Comparison of ENCODE assay signal across 10 cellular contexts in the genomic region with DNA sequence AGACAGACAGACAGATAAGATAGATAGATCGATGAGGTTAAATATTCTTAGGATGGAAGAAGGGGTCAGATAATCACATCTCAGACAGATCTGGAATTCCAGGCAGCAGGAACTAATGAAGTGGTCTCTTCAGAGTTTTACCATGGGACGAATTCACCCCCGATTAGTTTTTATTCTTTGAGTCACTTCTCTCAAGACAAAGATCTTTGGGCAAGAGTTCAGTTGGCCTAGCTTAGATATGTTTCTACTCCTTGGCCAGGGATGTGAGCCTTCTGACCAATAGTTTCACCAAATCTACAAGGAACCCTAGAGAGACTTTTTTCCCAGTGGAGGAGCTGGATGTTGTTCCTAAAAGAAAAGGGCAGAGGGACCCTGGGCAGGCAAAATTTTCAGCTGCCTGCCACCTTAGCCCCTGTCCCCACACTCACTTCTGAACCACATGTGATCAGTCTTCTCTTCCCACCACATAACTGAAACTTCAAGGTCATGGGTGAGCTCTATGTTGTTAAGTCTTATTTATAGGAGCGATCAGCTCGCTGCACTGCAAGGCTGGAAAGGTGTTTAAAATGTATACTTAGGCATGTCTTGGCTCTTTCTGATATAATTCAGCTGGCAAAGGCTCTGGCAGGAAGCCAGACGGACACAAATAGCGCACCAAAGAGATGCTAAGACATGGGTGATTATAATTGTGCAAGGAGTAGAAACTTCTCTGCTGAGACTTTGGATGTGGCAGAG.
DNase-seq lines count a peak whose midpoint lies in the region; ATAC-seq and TF ChIP-seq lines count a peak whose summit lies in the region.
"Had no signal": no experiment of that assay in that cellular context is flagged by ENCODE, and none has a peak within 500 bp of the region (broad histone marks: within the 10 kb centered on the region; RNA-seq: fewer than 3 reads in every experiment).

No MANE protein-coding gene starts in this region.

- in situ Hi-C loops in transverse colon (cut with MboI; ENCODE audit: low pct_ligation_motif_present in 1 of 4, low pct_unique_long_range_greater_than_20kb in 1 of 4, low sequenced_read_pairs in 3 of 4): no loop called here

- peak overlapping the region; percentile 44 for H3K27ac Mint-ChIP-seq in activated naive CD8-positive, alpha-beta T cell treated with anti-CD3 and anti-CD28 coated beads, Interleukin-2, amount 50 U/mL, for 24 hours
- no peak overlapping the region for H3K27ac Mint-ChIP-seq in activated naive CD8-positive, alpha-beta T cell treated with anti-CD3 and anti-CD28 coated beads for 36 hours

- POLR2A ChIA-PET in HEK293T (lab: Yijun Ruan, JAX): no interaction called here

- 53 to 71% methylated on average over 6 to 7 of the region's 7 CpGs for WGBS in transverse colon (ENCODE audit: low coverage in 1 of 2), 2 donors

- H3K4me1 ChIP-seq in transverse colon: peaks cover 6 to 59% (median 28%) of the 10 kb centered on the region in 4 donors
- H3K4me1 ChIP-seq: pancreas had no signal

- H3K9me3 ChIP-seq in transverse colon: no peaks in the 10 kb centered on the region
- H3K9me3 ChIP-seq: pancreas had no signal

- H3K27me3 ChIP-seq in transverse colon: no peaks in the 10 kb centered on the region
- H3K27me3 ChIP-seq: pancreas had no signal

- CTCF ChIA-PET in HEK293T (lab: Yijun Ruan, JAX): interaction anchor here (0.7 kb wide), 1 partner anchor 9 kb away, joined by 3 read pairs; no protein-coding TSS in a partner anchor

- ATAC-seq in activated naive CD8-positive, alpha-beta T cell treated with anti-CD3 and anti-CD28 coated beads, Interleukin-2, amount 50 U/mL, for 24 hours: no peak
- ATAC-seq: pancreas had no signal

- no peak for TF ChIP-seq CTCF in transverse colon (IDR thresholded peaks at IDR 0.05)

- no peaks in the 10 kb centered on the region for H3K9me3 Mint-ChIP-seq in activated naive CD8-positive, alpha-beta T cell treated with anti-CD3 and anti-CD28 coated beads, Interleukin-2, amount 50 U/mL, for 24 hours
- no peaks in the 10 kb centered on the region for H3K9me3 Mint-ChIP-seq in activated naive CD8-positive, alpha-beta T cell treated with anti-CD3 and anti-CD28 coated beads for 36 hours

- H3K27me3 Mint-ChIP-seq in activated naive CD8-positive, alpha-beta T cell treated with anti-CD3 and anti-CD28 coated beads, Interleukin-2, amount 50 U/mL, for 24 hours: no peaks in the 10 kb centered on the region
- H3K27me3 Mint-ChIP-seq in activated naive CD8-positive, alpha-beta T cell treated with anti-CD3 and anti-CD28 coated beads for 36 hours: no peaks in the 10 kb centered on the region

- H3K4me3 Mint-ChIP-seq in activated naive CD8-positive, alpha-beta T cell treated with anti-CD3 and anti-CD28 coated beads, Interleukin-2, amount 50 U/mL, for 24 hours: no peak overlapping the region
- no peak overlapping the region for H3K4me3 Mint-ChIP-seq in activated naive CD8-positive, alpha-beta T cell treated with anti-CD3 and anti-CD28 coated beads for 36 hours

- intact Hi-C loops in transverse colon (cut with DNase I; ENCODE audit: low total_unique reads): no loop called here

- TF ChIP-seq EP300 in transverse colon (IDR thresholded peaks at IDR 0.05; ENCODE audit: low read depth): no peak

- no peaks in the 10 kb centered on the region for H3K36me3 ChIP-seq in transverse colon
- H3K36me3 ChIP-seq: pancreas had no signal

- H3K27ac ChIP-seq in transverse colon: peak overlapping the region; percentile 35 to 70 (median 55)
- H3K27ac ChIP-seq: pancreas had no signal

- DNase-seq in activated naive CD8-positive, alpha-beta T cell treated with anti-CD3 and anti-CD28 coated beads, Interleukin-2, amount 50 U/mL, for 24 hours: no peak
- DNase-seq in activated naive CD8-positive, alpha-beta T cell treated with anti-CD3 and anti-CD28 coated beads for 36 hours: no peak
- DNase-seq in HT-29 (ENCODE audit: low spot score) (peak; percentile 4), fibroblast of peridontal ligament (ENCODE audit: extremely low read depth) (peak; percentile 20), transverse colon (no peak), HEK293T (ENCODE audit: extremely low spot score) (no peak), NCI-H2196 treated with DMSO at 0.1 percent for 48 hours (lab: John Stamatoyannopoulos, UW; ENCODE audit: unreplicated experiment) (no peak), NCI-H82 treated with DMSO at 0.1 percent for 48 hours (lab: John Stamatoyannopoulos, UW; ENCODE audit: unreplicated experiment) (no peak)
- DNase-seq: activated CD4-positive, alpha-beta T cell treated with anti-CD3 and anti-CD28 coated beads for 4 hours; pancreas had no signal

- no peak overlapping the region for H3K4me3 ChIP-seq in transverse colon
- H3K4me3 ChIP-seq: pancreas had no signal

- H3K36me3 Mint-ChIP-seq in activated naive CD8-positive, alpha-beta T cell treated with anti-CD3 and anti-CD28 coated beads, Interleukin-2, amount 50 U/mL, for 24 hours (ENCODE audit: low read depth): no peaks in the 10 kb centered on the region
- H3K36me3 Mint-ChIP-seq in activated naive CD8-positive, alpha-beta T cell treated with anti-CD3 and anti-CD28 coated beads for 36 hours: no peaks in the 10 kb centered on the region

- peaks cover 12% of the 10 kb centered on the region for H3K4me1 Mint-ChIP-seq in activated naive CD8-positive, alpha-beta T cell treated with anti-CD3 and anti-CD28 coated beads, Interleukin-2, amount 50 U/mL, for 24 hours
- H3K4me1 Mint-ChIP-seq in activated naive CD8-positive, alpha-beta T cell treated with anti-CD3 and anti-CD28 coated beads for 36 hours: peaks cover under 1% of the 10 kb centered on the region

- TF ChIP-seq POLR2A in transverse colon (IDR thresholded peaks at IDR 0.05): no peak

TF ChIP-seq in HEK293T, 16 proteins besides CTCF, POLR2A, EP300 and RAD21:
- no peak for TF ChIP-seq FOXK2 (IDR thresholded peaks at IDR 0.05)
- no peak for TF ChIP-seq SP1 (IDR thresholded peaks at IDR 0.05)
- no peak for TF ChIP-seq CTBP1 (IDR thresholded peaks at IDR 0.05; ENCODE audit: borderline replicate concordance)
- TF ChIP-seq ARNT (IDR thresholded peaks at IDR 0.05): no peak
- TF ChIP-seq HDGF (IDR thresholded peaks at IDR 0.05; ENCODE audit: borderline replicate concordance): no peak
- TF ChIP-seq LEF1 (IDR thresholded peaks at IDR 0.05; ENCODE audit: borderline replicate concordance): no peak
- TF ChIP-seq SUZ12 (IDR thresholded peaks at IDR 0.05): no peak
- no peak for TF ChIP-seq L3MBTL2 (conservative IDR thresholded peaks at IDR 0.05)
- TF ChIP-seq NFRKB (IDR thresholded peaks at IDR 0.05): no peak
- TF ChIP-seq, protein P1, sequence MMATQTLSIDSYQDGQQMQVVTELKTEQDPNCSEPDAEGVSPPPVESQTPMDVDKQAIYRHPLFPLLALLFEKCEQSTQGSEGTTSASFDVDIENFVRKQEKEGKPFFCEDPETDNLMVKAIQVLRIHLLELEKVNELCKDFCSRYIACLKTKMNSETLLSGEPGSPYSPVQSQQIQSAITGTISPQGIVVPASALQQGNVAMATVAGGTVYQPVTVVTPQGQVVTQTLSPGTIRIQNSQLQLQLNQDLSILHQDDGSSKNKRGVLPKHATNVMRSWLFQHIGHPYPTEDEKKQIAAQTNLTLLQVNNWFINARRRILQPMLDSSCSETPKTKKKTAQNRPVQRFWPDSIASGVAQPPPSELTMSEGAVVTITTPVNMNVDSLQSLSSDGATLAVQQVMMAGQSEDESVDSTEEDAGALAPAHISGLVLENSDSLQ (IDR thresholded peaks at IDR 0.05): no peak
- TF ChIP-seq FOXA1 (IDR thresholded peaks at IDR 0.05): no peak
- no peak for TF ChIP-seq ELF4 (IDR thresholded peaks at IDR 0.05)
- TF ChIP-seq BHLHE40 (IDR thresholded peaks at IDR 0.05; ENCODE audit: borderline replicate concordance): no peak
- TF ChIP-seq TARDBP (IDR thresholded peaks at IDR 0.05): no peak
- TF ChIP-seq ZNF384 (IDR thresholded peaks at IDR 0.05): no peak
- no peak for TF ChIP-seq FOXM1 (IDR thresholded peaks at IDR 0.05; ENCODE audit: borderline replicate concordance)
TF ChIP-seq in HEK293T: peak in this region for 0.

Comparison
In these comparisons a context has a peak if more than half of its experiments do, and no peak if none do; other contexts are left out.
1. DNase-seq: peak in HT-29 (single experiment) and fibroblast of peridontal ligament (single experiment); none in activated naive CD8-positive, alpha-beta T cell treated with anti-CD3 and anti-CD28 coated beads, Interleukin-2, amount 50 U/mL, for 24 hours (single experiment), activated naive CD8-positive, alpha-beta T cell treated with anti-CD3 and anti-CD28 coated beads for 36 hours (single experiment), transverse colon (single experiment), HEK293T (single experiment), NCI-H2196 treated with DMSO at 0.1 percent for 48 hours (single experiment) and NCI-H82 treated with DMSO at 0.1 percent for 48 hours (single experiment).